17 cellular contexts compared by ENCODE assay signal in genomic region chr17:68519911-68520310, GRCh38. TPM values are rescaled to one million over a fixed set of nuclear protein-coding genes. Genes with fewer than 3 reads are reported as not detected.
DNase-seq lines count a peak whose midpoint lies in the region; ATAC-seq, FAIRE-seq and TF ChIP-seq lines count a peak whose summit lies in the region.
"Had no signal": no experiment of that assay in that cellular context is flagged by ENCODE, and none has a peak within 500 bp of the region (broad histone marks: within the 10 kb centered on the region; RNA-seq: fewer than 3 reads in every experiment).

No MANE protein-coding gene starts in this region.

- H3K27ac Mint-ChIP-seq in CD4-positive, CD25-positive, alpha-beta regulatory T cell, result peak overlapping the region in 2 of 3 donors; percentile 57 to 65
- H3K27ac Mint-ChIP-seq: activated naive CD4-positive, alpha-beta T cell treated with anti-CD3 and anti-CD28 coated beads, Interleukin-2, amount 50 U/mL, for 72 hours; T-cell had no signal

- TF ChIP-seq CTCF in Peyer's patch (IDR thresholded peaks at IDR 0.05) (no peak), tibial artery (IDR thresholded peaks at IDR 0.05) (no peak)

- peaks cover 41 to 69% (median 50%) of the 10 kb centered on the region in 4 donors for H3K4me1 Mint-ChIP-seq in CD4-positive, CD25-positive, alpha-beta regulatory T cell

- H3K27me3 ChIP-seq in CD4-positive, CD25-positive, alpha-beta regulatory T cell (ENCODE audit: control insufficient read depth, insufficient read depth, low read length), result no peaks in the 10 kb centered on the region
- H3K27me3 ChIP-seq in Peyer's patch, result no peaks in the 10 kb centered on the region
- H3K27me3 ChIP-seq in tibial artery, result no peaks in the 10 kb centered on the region

- peaks cover 10% of the 10 kb centered on the region for H3K4me1 ChIP-seq in CD4-positive, CD25-positive, alpha-beta regulatory T cell (ENCODE audit: control insufficient read depth, insufficient read depth, low read length, poor library complexity, severe bottlenecking)
- H3K4me1 ChIP-seq in Peyer's patch (peaks cover 0 to 11% (median 0%) of the 10 kb centered on the region in 4 donors), tibial artery (peaks cover 0 to 43% (median 16%) of the 10 kb centered on the region in 4 donors)
- H3K4me1 ChIP-seq: prostate gland had no signal

- peaks cover 57% of the 10 kb centered on the region for H3K36me3 Mint-ChIP-seq in CD4-positive, CD25-positive, alpha-beta regulatory T cell

- no peaks in the 10 kb centered on the region for H3K27me3 Mint-ChIP-seq in CD4-positive, CD25-positive, alpha-beta regulatory T cell
- H3K27me3 Mint-ChIP-seq: T-cell had no signal

- no peaks in the 10 kb centered on the region for H3K9me3 ChIP-seq in CD4-positive, CD25-positive, alpha-beta regulatory T cell (ENCODE audit: control insufficient read depth in 2 of 2, low read length in 2 of 2)
- H3K9me3 ChIP-seq in Peyer's patch, result no peaks in the 10 kb centered on the region
- H3K9me3 ChIP-seq in tibial artery, result no peaks in the 10 kb centered on the region
- H3K9me3 ChIP-seq: prostate gland had no signal

- ATAC-seq in CD4-positive, CD25-positive, alpha-beta regulatory T cell (ENCODE audit: low read depth in 2 of 2), result no peak
- no peak for ATAC-seq in HG03108 (IDR thresholded peaks at IDR 0.05; ENCODE audit: unreplicated experiment)
- ATAC-seq: activated naive CD4-positive, alpha-beta T cell treated with anti-CD3 and anti-CD28 coated beads, Interleukin-2, amount 50 U/mL, for 72 hours had no signal

- no peak for DNase-seq in CD4-positive, CD25-positive, alpha-beta regulatory T cell
- no peak for DNase-seq in HTR-8/SVneo (ENCODE audit: insufficient read length, low spot score)
- peak; percentile 46 for DNase-seq in fibroblast of gingiva (ENCODE audit: low read depth)
- DNase-seq in myocyte (ENCODE audit: low read depth), result peak; percentile 62
- DNase-seq in Peyer's patch, result no peak
- DNase-seq in globus pallidus (ENCODE audit: low spot score), result no peak
- DNase-seq in tibial artery, result no peak
- DNase-seq: glutamatergic neuron, kidney, NCI-H1930, NCI-H524 treated with DMSO at 0.1 percent for 48 hours, T-cell had no signal

- H3K4me3 ChIP-seq in CD4-positive, CD25-positive, alpha-beta regulatory T cell (ENCODE audit: low read depth, low read length), result no peak overlapping the region
- H3K4me3 ChIP-seq in Peyer's patch, result no peak overlapping the region
- no peak overlapping the region for H3K4me3 ChIP-seq in tibial artery
- H3K4me3 ChIP-seq: prostate gland had no signal

- peak; percentile 44 for FAIRE-seq in HTR-8/SVneo (lab: Jason Lieb, UNC)
- FAIRE-seq: H1, kidney had no signal

- H3K9me3 Mint-ChIP-seq in CD4-positive, CD25-positive, alpha-beta regulatory T cell, result no peaks in the 10 kb centered on the region
- H3K9me3 Mint-ChIP-seq: T-cell had no signal

- H3K36me3 ChIP-seq in CD4-positive, CD25-positive, alpha-beta regulatory T cell (ENCODE audit: control insufficient read depth, insufficient read depth, low read length), result peaks cover 71% of the 10 kb centered on the region
- H3K36me3 ChIP-seq in Peyer's patch, result peaks cover 0 to 59% (median 0%) of the 10 kb centered on the region in 3 donors
- peaks cover 31 to 64% (median 50%) of the 10 kb centered on the region in 3 donors for H3K36me3 ChIP-seq in tibial artery
- H3K36me3 ChIP-seq: prostate gland had no signal

- intact Hi-C loops in tibial artery (cut with DNase I; ENCODE audit: low total_unique reads), result no loop called here

- TF ChIP-seq POLR2A in Peyer's patch (IDR thresholded peaks at IDR 0.05), result no peak

- H3K4me3 Mint-ChIP-seq in CD4-positive, CD25-positive, alpha-beta regulatory T cell, result peak overlapping the region in 1 of 4 donors; percentile 1
- H3K4me3 Mint-ChIP-seq: T-cell had no signal

- H3K27ac ChIP-seq in CD4-positive, CD25-positive, alpha-beta regulatory T cell (ENCODE audit: insufficient read depth, low read length, poor library complexity, severe bottlenecking), result no peak overlapping the region
- H3K27ac ChIP-seq in Peyer's patch, result no peak overlapping the region
- no peak overlapping the region for H3K27ac ChIP-seq in tibial artery
- H3K27ac ChIP-seq: epithelial cell of prostate, prostate gland had no signal

RNA-seq across cellular contexts. Expression of gene PRKAR1A, which starts 7.7 kb away (rescaled TPM):
- 135 TPM for total RNA-seq in CD4-positive, CD25-positive, alpha-beta regulatory T cell
- polyA plus RNA-seq in CD4-positive, CD25-positive, alpha-beta regulatory T cell, result 100 to 1,000 TPM; 169 to 220 (median 194) TPM
- total RNA-seq in myocyte (567 and 601 TPM in 2 replicates), Peyer's patch (100 to 1,000 TPM in 1 of 4 donors, 10 to 100 TPM in 3; 63.4 to 197 (median 88.9) TPM)
- 234 TPM for polyA plus RNA-seq in myocyte (2012)

Comparison
In these comparisons a context has a peak if more than half of its experiments do, and no peak if none do; other contexts are left out.
1. DNase-seq: peak in fibroblast of gingiva (single experiment) and myocyte (single experiment); none in CD4-positive, CD25-positive, alpha-beta regulatory T cell (0 of 3), HTR-8/SVneo (single experiment), Peyer's patch (0 of 3), globus pallidus (single experiment) and tibial artery (0 of 2).